15 cellular contexts compared by ENCODE assay signal in genomic region chr6:168192901-168193815, GRCh38.
DNase-seq lines count a peak whose midpoint lies in the region; ATAC-seq and TF ChIP-seq lines count a peak whose summit lies in the region.
"Had no signal": no experiment of that assay in that cellular context is flagged by ENCODE, and none has a peak within 500 bp of the region (broad histone marks: within the 10 kb centered on the region; RNA-seq: fewer than 3 reads in every experiment).

No MANE protein-coding gene starts in this region.

- H3K4me3 Mint-ChIP-seq in endodermal cell (no peak overlapping the region), osteocyte (ENCODE audit: unreplicated experiment) (no peak overlapping the region), HFFc6 (no peak overlapping the region)

- no peaks in the 10 kb centered on the region for H3K4me1 ChIP-seq in endodermal cell (ENCODE audit: control insufficient read depth, insufficient read depth, low read length)
- H3K4me1 ChIP-seq: SJSA1 had no signal

- H3K27ac Mint-ChIP-seq in endodermal cell (no peak overlapping the region), osteocyte (ENCODE audit: unreplicated experiment) (no peak overlapping the region), HFFc6 (no peak overlapping the region)

- H3K9me3 ChIP-seq in endodermal cell (ENCODE audit: control insufficient read depth, low read length) = no peaks in the 10 kb centered on the region
- H3K9me3 ChIP-seq: A549, SJSA1 had no signal

- TF ChIP-seq CTCF in endodermal cell (conservative IDR thresholded peaks at IDR 0.05) (no peak), osteocyte (IDR thresholded peaks at IDR 0.05) (no peak), HFFc6 (IDR thresholded peaks at IDR 0.05) (no peak)

- DNase-seq in cardiac septum (ENCODE audit: low spot score) (peak; percentile 59), left cardiac atrium (no peak), endodermal cell (peak; percentile 41), osteocyte (ENCODE audit: extremely low spot score, unreplicated experiment) (peak; percentile 80), HFFc6 (no peak)
- DNase-seq: C1 segment of cervical spinal cord, GF-D8, MV-4-11, NCI-H1930, NCI-H446 treated with DMSO at 0.1 percent for 48 hours had no signal

- no peak overlapping the region for H3K9ac ChIP-seq in endodermal cell (ENCODE audit: extremely low read depth, low read length, poor library complexity, severe bottlenecking)

- H3K4me3 ChIP-seq in endodermal cell (ENCODE audit: low read length) = no peak overlapping the region
- H3K4me3 ChIP-seq: A549, SJSA1 had no signal

- 93 to 94% methylated on average over 32 to 47 of the region's 47 CpGs for WGBS in endodermal cell (ENCODE audit: insufficient coverage in 1 of 2, insufficient read length in 1 of 2), 2 experiments

- H3K9me3 Mint-ChIP-seq in endodermal cell (no peaks in the 10 kb centered on the region), osteocyte (ENCODE audit: unreplicated experiment) (no peaks in the 10 kb centered on the region), HFFc6 (peaks cover 68% of the 10 kb centered on the region)

- no peaks in the 10 kb centered on the region for H3K36me3 Mint-ChIP-seq in endodermal cell (ENCODE audit: low read depth)
- no peaks in the 10 kb centered on the region for H3K36me3 Mint-ChIP-seq in osteocyte (ENCODE audit: unreplicated experiment)
- H3K36me3 Mint-ChIP-seq in HFFc6 (ENCODE audit: low read depth) = peaks cover 10% of the 10 kb centered on the region

- H3K27ac ChIP-seq in endodermal cell (ENCODE audit: low read depth, low read length) = no peak overlapping the region
- H3K27ac ChIP-seq: A549, RWPE1, SJSA1 had no signal

- H3K36me3 ChIP-seq in endodermal cell (ENCODE audit: control insufficient read depth, insufficient read depth, low read length) = no peaks in the 10 kb centered on the region
- H3K36me3 ChIP-seq: SJSA1 had no signal

- ATAC-seq in left cardiac atrium (no peak), HG02571 (IDR thresholded peaks at IDR 0.05; ENCODE audit: unreplicated experiment) (no peak), HG03159 (IDR thresholded peaks at IDR 0.05; ENCODE audit: unreplicated experiment) (no peak)

- intact Hi-C loops in cardiac septum (cut with DNase I) (no loop called here), left cardiac atrium (cut with DNase I) (no loop called here)

- H3K27me3 Mint-ChIP-seq in endodermal cell (ENCODE audit: insufficient read depth) = peaks cover 11% of the 10 kb centered on the region
- peaks cover 23% of the 10 kb centered on the region for H3K27me3 Mint-ChIP-seq in osteocyte (ENCODE audit: unreplicated experiment)
- H3K27me3 Mint-ChIP-seq in HFFc6 (ENCODE audit: insufficient read depth) = peaks cover 7% of the 10 kb centered on the region; the same call in 1 of the 2 replicates

- H3K4me1 Mint-ChIP-seq in endodermal cell (peaks cover 8% of the 10 kb centered on the region), osteocyte (ENCODE audit: unreplicated experiment) (peaks cover 2% of the 10 kb centered on the region), HFFc6 (ENCODE audit: low read depth) (no peaks in the 10 kb centered on the region)

- no peaks in the 10 kb centered on the region for H3K27me3 ChIP-seq in endodermal cell (ENCODE audit: control insufficient read depth, insufficient read depth, low read length, poor library complexity, severe bottlenecking)

Comparison
In these comparisons a context has a peak if more than half of its experiments do, and no peak if none do; other contexts are left out.
1. DNase-seq: peak in cardiac septum (single experiment), endodermal cell (single experiment) and osteocyte (single experiment); none in left cardiac atrium (single experiment) and HFFc6 (single experiment).